8 cellular contexts compared by ENCODE assay signal in genomic region chr1:46131727-46132528, GRCh38. TPM values are rescaled to one million over a fixed set of nuclear protein-coding genes. Genes with fewer than 3 reads are reported as not detected.
DNase-seq lines count a peak whose midpoint lies in the region; ATAC-seq, FAIRE-seq and TF ChIP-seq lines count a peak whose summit lies in the region.

No MANE protein-coding gene starts in this region.

- TF ChIP-seq RAD21 in H1 (IDR thresholded peaks at IDR 0.05 in 1 of 2, conservative IDR thresholded peaks at IDR 0.05 in 1 of 2; ENCODE audit: low read depth in 2 of 2, low read length in 2 of 2): no peak

- peaks cover 0 to 3% of the 10 kb centered on the region in 2 experiments for H4K20me1 ChIP-seq in H1 (replicated peaks in 1 of 2; ENCODE audit: control insufficient read depth in 1 of 2, insufficient read depth in 2 of 2, low read length in 2 of 2)

- peaks cover 0 to 25% of the 10 kb centered on the region in 2 experiments; a peak in 2 of 4 replicates for H3K79me2 ChIP-seq in H1 (ENCODE audit: control insufficient read depth in 1 of 2, insufficient read depth in 2 of 2, low read length in 2 of 2)

- H3K14ac ChIP-seq in H1 (ENCODE audit: insufficient read length): no peak overlapping the region

- peak overlapping the region; percentile 64 for H3K18ac ChIP-seq in H1 (ENCODE audit: extremely low read depth, low read length)

- H2AK5ac ChIP-seq in H1 (ENCODE audit: low read depth, low read length): no peak overlapping the region

- H3K36me3 ChIP-seq in H1 (ENCODE audit: control insufficient read depth in 2 of 4, insufficient read depth in 4 of 4, low read length in 3 of 4) (no peaks in the 10 kb centered on the region), mucosa of rectum (ENCODE audit: control insufficient read depth in 2 of 2, insufficient read depth in 2 of 2, low read length in 2 of 2) (no peaks in the 10 kb centered on the region), thoracic aorta (no peaks in the 10 kb centered on the region)

- no peak overlapping the region for H2BK20ac ChIP-seq in H1 (ENCODE audit: low read length)

- peak overlapping the region; percentile 100; the same call in 1 of the 2 replicates for H2BK12ac ChIP-seq in H1 (ENCODE audit: low read depth, low read length)

- ATAC-seq in thoracic aorta (ENCODE audit: insufficient number of reproducible peaks, low FRiP score, low read depth): no peak
- ATAC-seq in HG03432 (IDR thresholded peaks at IDR 0.05; ENCODE audit: unreplicated experiment): no peak

- no peak for TF ChIP-seq POLR2A in H1 (IDR thresholded peaks at IDR 0.05; ENCODE audit: control extremely low read depth in 1 of 2, low read depth in 2 of 2, low read length in 2 of 2)

- H3K4me3 ChIP-seq in H1 (ENCODE audit: extremely low read depth in 1 of 4, insufficient read depth in 2 of 4, low read depth in 3 of 4, low read length in 4 of 4): peak overlapping the region; percentile 58 to 89 (median 74)
- H3K4me3 ChIP-seq in mucosa of rectum (ENCODE audit: low read length in 2 of 2): peak overlapping the region; percentile 80 to 85
- peak overlapping the region; percentile 75 for H3K4me3 ChIP-seq in thoracic aorta

- no peak overlapping the region for H3K23ac ChIP-seq in H1 (ENCODE audit: insufficient read length)

- H3K56ac ChIP-seq in H1 (replicated peaks; ENCODE audit: insufficient read length, low read depth, low read length): no peak overlapping the region

- TF ChIP-seq EP300 in H1 (IDR thresholded peaks at IDR 0.05; ENCODE audit: borderline replicate concordance in 1 of 2, low read depth in 2 of 2, low read length in 2 of 2): no peak

- H3K27me3 ChIP-seq in H1 (replicated peaks in 1 of 4; ENCODE audit: control insufficient read depth in 3 of 4, extremely low read depth in 1 of 4, insufficient read depth in 3 of 4, low read length in 3 of 4) (no peaks in the 10 kb centered on the region), mucosa of rectum (ENCODE audit: control insufficient read depth in 2 of 2, insufficient read depth in 2 of 2, low read length in 2 of 2) (peaks cover 8 to 16% of the 10 kb centered on the region in 2 donors), thoracic aorta (replicated peaks; ENCODE audit: insufficient read depth) (no peaks in the 10 kb centered on the region)

- TF ChIP-seq CTCF in H1 (IDR thresholded peaks at IDR 0.05; ENCODE audit: control extremely low read depth in 1 of 3, insufficient read depth in 1 of 3, low read depth in 1 of 3, low read length in 3 of 3) (no peak), thoracic aorta (IDR thresholded peaks at IDR 0.05) (no peak)

- no peak overlapping the region for H4K91ac ChIP-seq in H1 (replicated peaks; ENCODE audit: insufficient read length, low read length)

- H2BK5ac ChIP-seq in H1 (ENCODE audit: low read depth, low read length): peak overlapping the region; percentile 100

- peak overlapping the region; percentile 100; the same call in 1 of the 2 replicates for H4K8ac ChIP-seq in H1 (ENCODE audit: extremely low read depth, insufficient read depth, low read length)

- H3K4me1 ChIP-seq in H1 (replicated peaks in 1 of 4; ENCODE audit: control insufficient read depth in 3 of 4, insufficient read depth in 4 of 4, low read length in 3 of 4) (peaks cover 0 to 7% (median 5%) of the 10 kb centered on the region in 4 experiments; a peak in 5 of 7 replicates), mucosa of rectum (ENCODE audit: control insufficient read depth in 2 of 2, insufficient read depth in 2 of 2, low read length in 2 of 2) (peaks cover 6 to 16% of the 10 kb centered on the region in 2 donors), thoracic aorta (ENCODE audit: control insufficient read depth in 1 of 2, low read depth in 2 of 2) (peaks cover 8 to 52% of the 10 kb centered on the region in 2 donors)

- no peak overlapping the region for H2BK15ac ChIP-seq in H1 (ENCODE audit: low read length)

- peaks cover 10% of the 10 kb centered on the region for H3K23me2 ChIP-seq in H1 (ENCODE audit: low read depth, low read length)

- no peak overlapping the region for H3K4ac ChIP-seq in H1 (replicated peaks; ENCODE audit: insufficient read length, low read depth, low read length)

- POLR2A ChIA-PET in H1 (lab: Charles Lee; ENCODE audit: partially characterized antibody): interaction anchor here (0.6 to 3.4 kb wide), 46 partner anchors 9 to 578 kb away, joined by 3 to 16 read pairs (median 4); partner anchors contain the start of genes LURAP1, P3R3URF and RAD54L

- CTCF ChIA-PET in H1 (lab: Charles Lee; ENCODE audit: partially characterized antibody): interaction anchor here (0.5 to 1.2 kb wide), 4 partner anchors 49 to 113 kb away, joined by 3 read pairs; no protein-coding TSS in a partner anchor

- peak overlapping the region; percentile 46 for H4K5ac ChIP-seq in H1 (ENCODE audit: insufficient read length, low read depth, low read length)

- FAIRE-seq in H1 (lab: Jason Lieb, UNC): no peak

- H2BK120ac ChIP-seq in H1 (replicated peaks; ENCODE audit: low read depth, low read length): no peak overlapping the region

- 0 out of 2 replicates have a peak overlapping the region, but pooled peaks have one; percentile 6 for H2AFZ ChIP-seq in H1 (ENCODE audit: low read length)

- WGBS in H1 (ENCODE audit: extremely low coverage in 1 of 2, insufficient coverage in 1 of 2, insufficient read length in 1 of 2, insufficient replicate concordance in 2 of 2, low coverage in 1 of 2, low lambda C conversion rate in 2 of 2, missing lambda C conversion rate in 1 of 2), 2 experiments: 2% methylated on average over 33 of the region's 38 CpGs; no CpG with 5 or more reads in 1 of the 2 experiments

- no peaks in the 10 kb centered on the region for H3K9me3 ChIP-seq in H1 (ENCODE audit: insufficient read depth in 2 of 2, low read depth in 1 of 2, low read length in 1 of 2)
- H3K9me3 ChIP-seq in mucosa of rectum (ENCODE audit: control insufficient read depth in 2 of 2, low read length in 2 of 2): no peaks in the 10 kb centered on the region
- no peaks in the 10 kb centered on the region for H3K9me3 ChIP-seq in thoracic aorta

- peak overlapping the region; percentile 66 to 99 (median 91) for H3K9ac ChIP-seq in H1 (replicated peaks in 1 of 4; ENCODE audit: extremely low read depth in 1 of 4, low read depth in 3 of 4, low read length in 3 of 4)
- peak overlapping the region; percentile 74 to 81 for H3K9ac ChIP-seq in mucosa of rectum (ENCODE audit: low read depth in 1 of 2, low read length in 2 of 2)

- H3K79me1 ChIP-seq in H1 (ENCODE audit: low read depth, low read length): no peaks in the 10 kb centered on the region

- H3K4me2 ChIP-seq in H1 (ENCODE audit: insufficient read depth in 1 of 2, low read depth in 2 of 2, low read length in 2 of 2): peak overlapping the region; percentile 92 to 93

- DNase-seq in EL (peak; percentile 37), NCI-H2029 (lab: John Stamatoyannopoulos, UW) (peak; percentile 74), H1 (ENCODE audit: low read depth in 1 of 2, low spot score in 2 of 2) (peak in 1 of 2 experiments; percentile 46), thoracic aorta (ENCODE audit: low spot score) (no peak), COLO829 (ENCODE audit: low spot score) (no peak)
- peak; percentile 10 to 26 for DNase-seq in activated CD4-positive, alpha-beta T cell treated with anti-CD3 and anti-CD28 coated beads for 4 hours

- H3K27ac ChIP-seq in H1 (ENCODE audit: low read depth, low read length) (peak overlapping the region; percentile 100), mucosa of rectum (ENCODE audit: low read depth in 2 of 2, low read length in 2 of 2) (peak overlapping the region; percentile 93 to 97), thoracic aorta (peak overlapping the region; percentile 85 to 98)

TF ChIP-seq in H1, 55 proteins besides CTCF, POLR2A, EP300 and RAD21 (continues in another document):
- TF ChIP-seq GABPA (IDR thresholded peaks at IDR 0.05; ENCODE audit: borderline replicate concordance, insufficient read depth, low read length) (no peak), ASH2L (IDR thresholded peaks at IDR 0.05; ENCODE audit: low read length) (peak; percentile 73), PHF8 (conservative IDR thresholded peaks at IDR 0.05; ENCODE audit: low read depth, low read length) (peak; percentile 56; the same call in 1 of the 2 replicates), KDM4A (IDR thresholded peaks at IDR 0.05; ENCODE audit: low read depth, low read length, severe bottlenecking) (peak; percentile 69), EZH2 (IDR thresholded peaks at IDR 0.05; ENCODE audit: low read depth, low read length, severe bottlenecking) (no peak)

RNA-seq across cellular contexts. Expression of gene PIK3R3, which starts 0.5 kb away (rescaled TPM):
- 13.5 and 13.6 TPM in 2 replicates for total RNA-seq in H1 (2021; fragmentation: NEBNext Ultra II Directional; extraction: Animal tissue kit (Norgen Biotek cat#: 25700))
- polyA plus RNA-seq in H1 (2011; rRNA removed): 3.2 and 5.3 TPM in 2 replicates
- 4.8 TPM for polyA plus RNA-seq in H1 (2011; cell fraction: cytosol; rRNA removed)
- polyA plus RNA-seq in H1 (2011; cell fraction: nucleus; rRNA removed): 3.8 TPM
- 6.9 to 11.8 TPM (median 7.8 TPM) in 4 replicates for polyA plus RNA-seq in H1 (2012, experiment 1 of 2)
- 1.2 TPM for polyA plus RNA-seq in H1 (2012, experiment 2 of 2)
- 5.1 TPM for polyA plus RNA-seq in H1 (2013, experiment 1 of 2)
- 5.4 TPM for polyA plus RNA-seq in H1 (2013, experiment 2 of 2)
- polyA minus RNA-seq in H1 (2011; rRNA and poly(A)+ RNA removed): 15.6 and 16.9 TPM in 2 replicates
- polyA minus RNA-seq in H1 (2011; cell fraction: cytosol; rRNA and poly(A)+ RNA removed): 6.5 TPM
- 9.1 TPM for polyA minus RNA-seq in H1 (2011; cell fraction: nucleus; rRNA and poly(A)+ RNA removed)
- total RNA-seq in thoracic aorta: 10 to 100 TPM in 1 of 2 donors, 1 to 10 TPM in 1; 9.5 to 30.1 TPM

RNA-seq across cellular contexts. Expression of gene TSPAN1, which starts 43.0 kb away (rescaled TPM):
- total RNA-seq in H1 (2021; fragmentation: NEBNext Ultra II Directional; extraction: Animal tissue kit (Norgen Biotek cat#: 25700)): not detected in 2 replicates
- polyA plus RNA-seq in H1 (2011; rRNA removed): 0.05 and 0.14 TPM in 2 replicates
- polyA plus RNA-seq in H1 (2011; cell fraction: cytosol; rRNA removed): 0.21 TPM
- polyA plus RNA-seq in H1 (2011; cell fraction: nucleus; rRNA removed): 0.46 TPM
- 0.27 TPM in 1 of 4 replicates, not detected in the others for polyA plus RNA-seq in H1 (2012, experiment 1 of 2)
- polyA plus RNA-seq in H1 (2012, experiment 2 of 2): not detected
- polyA plus RNA-seq in H1 (2013, experiment 1 of 2): not detected
- not detected for polyA plus RNA-seq in H1 (2013, experiment 2 of 2)
- 0.38 and 0.63 TPM in 2 replicates for polyA minus RNA-seq in H1 (2011; rRNA and poly(A)+ RNA removed)
- polyA minus RNA-seq in H1 (2011; cell fraction: cytosol; rRNA and poly(A)+ RNA removed): not detected
- polyA minus RNA-seq in H1 (2011; cell fraction: nucleus; rRNA and poly(A)+ RNA removed): not detected
- total RNA-seq in thoracic aorta: 1 to 10 TPM; 3.1 to 7.0 TPM

RNA-seq across cellular contexts. Expression of gene P3R3URF, which starts 44.4 kb away (rescaled TPM):
- total RNA-seq in H1 (2021; fragmentation: NEBNext Ultra II Directional; extraction: Animal tissue kit (Norgen Biotek cat#: 25700)): not detected in 2 replicates
- polyA plus RNA-seq in H1 (2011; rRNA removed): not detected in 2 replicates
- polyA plus RNA-seq in H1 (2011; cell fraction: cytosol; rRNA removed): not detected
- not detected for polyA plus RNA-seq in H1 (2011; cell fraction: nucleus; rRNA removed)
- not detected in 4 replicates for polyA plus RNA-seq in H1 (2012, experiment 1 of 2)
- polyA plus RNA-seq in H1 (2012, experiment 2 of 2): not detected
- polyA plus RNA-seq in H1 (2013, experiment 1 of 2): not detected
- not detected for polyA plus RNA-seq in H1 (2013, experiment 2 of 2)
- polyA minus RNA-seq in H1 (2011; rRNA and poly(A)+ RNA removed): not detected in 2 replicates
- not detected for polyA minus RNA-seq in H1 (2011; cell fraction: cytosol; rRNA and poly(A)+ RNA removed)
- polyA minus RNA-seq in H1 (2011; cell fraction: nucleus; rRNA and poly(A)+ RNA removed): not detected
- total RNA-seq in thoracic aorta: not detected

Comparison
In these comparisons a context has a peak if more than half of its experiments do, and no peak if none do; other contexts are left out.
1. DNase-seq: peak in EL (single experiment), NCI-H2029 (single experiment) and activated CD4-positive, alpha-beta T cell treated with anti-CD3 and anti-CD28 coated beads for 4 hours (2 of 2); none in thoracic aorta (single experiment) and COLO829 (single experiment).
2. Peak in every context shown above with its lines, with median percentiles within 50 percentile points of each other: H3K27ac ChIP-seq and H3K4me3 ChIP-seq.